11 cellular contexts compared by ENCODE assay signal in the genomic region with DNA sequence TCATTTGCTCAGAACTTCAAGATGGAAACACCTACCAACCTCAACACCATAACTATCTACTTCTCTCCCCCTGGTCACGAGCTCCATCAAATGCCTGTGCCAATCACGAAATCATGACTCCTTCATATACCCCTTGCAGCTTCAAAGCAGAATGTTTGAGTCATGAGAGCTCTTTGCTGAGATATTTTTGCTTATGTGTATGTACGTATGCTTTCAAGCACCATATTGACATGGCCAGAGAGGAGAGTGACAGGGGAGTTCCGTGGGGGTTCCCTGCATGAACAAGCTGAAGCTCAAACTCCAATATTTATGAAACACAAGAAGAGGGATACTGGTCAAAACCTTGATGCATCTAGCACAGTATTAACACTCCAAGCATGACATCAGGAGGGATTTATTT.
DNase-seq lines count a peak whose midpoint lies in the region; ATAC-seq and TF ChIP-seq lines count a peak whose summit lies in the region.
"Had no signal": no experiment of that assay in that cellular context is flagged by ENCODE, and none has a peak within 500 bp of the region (broad histone marks: within the 10 kb centered on the region; RNA-seq: fewer than 3 reads in every experiment).

No MANE protein-coding gene starts in this region.

- H3F3A ChIP-seq in smooth muscle cell (ENCODE audit: low read depth) (peaks cover 4% of the 10 kb centered on the region), PC-3 (ENCODE audit: low read length, unreplicated experiment) (no peaks in the 10 kb centered on the region)

- WGBS in smooth muscle cell (ENCODE audit: low lambda C conversion rate), result 88% methylated on average over 4 of the region's 4 CpGs
- 47 to 70% methylated on average over 4 of the region's 4 CpGs for WGBS in body of pancreas, 2 donors

- CTCF ChIA-PET in PC-3 (lab: Charles Lee), result no interaction called here

- peak overlapping the region; percentile 63 for H3K4me3 Mint-ChIP-seq in activated naive CD8-positive, alpha-beta T cell

- no peaks in the 10 kb centered on the region for H3K36me3 Mint-ChIP-seq in activated naive CD8-positive, alpha-beta T cell

- H3K4me2 ChIP-seq in smooth muscle cell (no peak overlapping the region), PC-3 (ENCODE audit: low read length) (no peak overlapping the region)

- peaks cover 63% of the 10 kb centered on the region for H3K4me1 Mint-ChIP-seq in activated naive CD8-positive, alpha-beta T cell (ENCODE audit: low read depth)

- TF ChIP-seq CTCF in GM12875 (IDR thresholded peaks at IDR 0.05; ENCODE audit: borderline replicate concordance, insufficient read depth, low read depth, low read length) (no peak), smooth muscle cell (IDR thresholded peaks at IDR 0.05; ENCODE audit: borderline replicate concordance, insufficient read depth, poor library complexity, severe bottlenecking) (no peak), PC-3 (conservative IDR thresholded peaks at IDR 0.05; ENCODE audit: low read depth, low read length) (no peak), body of pancreas (IDR thresholded peaks at IDR 0.05) (no peak)

- H3K4me3 ChIP-seq in GM12875 (ENCODE audit: low read depth, low read length) (peak overlapping the region; percentile 2), smooth muscle cell (no peak overlapping the region), PC-3 (ENCODE audit: low read length) (no peak overlapping the region), body of pancreas (no peak overlapping the region)
- H3K4me3 ChIP-seq: left lung, MG63, thoracic aorta had no signal

- H2AFZ ChIP-seq in smooth muscle cell (ENCODE audit: low read depth) (no peak overlapping the region), PC-3 (ENCODE audit: low read length) (no peak overlapping the region)

- H3K27ac ChIP-seq in smooth muscle cell (ENCODE audit: low read depth), result no peak overlapping the region
- H3K27ac ChIP-seq in PC-3 (ENCODE audit: low read length), result no peak overlapping the region
- H3K27ac ChIP-seq in body of pancreas, result no peak overlapping the region
- H3K27ac ChIP-seq: left lung, thoracic aorta had no signal

- no peak for TF ChIP-seq POLR2A in body of pancreas (IDR thresholded peaks at IDR 0.05)

- H3K27me3 ChIP-seq in smooth muscle cell (ENCODE audit: low read depth) (no peaks in the 10 kb centered on the region), PC-3 (ENCODE audit: low read length) (no peaks in the 10 kb centered on the region), body of pancreas (no peaks in the 10 kb centered on the region)
- H3K27me3 ChIP-seq: left lung, MG63 had no signal

- H4K20me1 ChIP-seq in smooth muscle cell (ENCODE audit: low read depth) (no peaks in the 10 kb centered on the region), PC-3 (ENCODE audit: low read length) (no peaks in the 10 kb centered on the region)

- no peaks in the 10 kb centered on the region for H3K36me3 ChIP-seq in smooth muscle cell (ENCODE audit: low read depth)
- H3K36me3 ChIP-seq in PC-3 (ENCODE audit: low read depth, low read length), result no peaks in the 10 kb centered on the region
- no peaks in the 10 kb centered on the region for H3K36me3 ChIP-seq in body of pancreas (replicated peaks in 1 of 2; ENCODE audit: insufficient read depth in 1 of 2, low read depth in 2 of 2)
- H3K36me3 ChIP-seq: left lung, MG63, thoracic aorta had no signal

- BruUV-seq in PC-3 (replicated peaks; lab: Mats Ljungman, UMichigan), result no TSS peak

- ATAC-seq in GM21423 (IDR thresholded peaks at IDR 0.05; ENCODE audit: unreplicated experiment) (peak; percentile 11), HG03521 (IDR thresholded peaks at IDR 0.05; ENCODE audit: unreplicated experiment) (peak; percentile 3), PC-3 (no peak), body of pancreas (no peak)
- ATAC-seq: left lung had no signal

- POLR2A ChIA-PET in PC-3 (lab: Charles Lee; ENCODE audit: unreplicated experiment), result no interaction called here

- H3K79me2 ChIP-seq in smooth muscle cell (ENCODE audit: low read depth) (no peaks in the 10 kb centered on the region), PC-3 (ENCODE audit: low read length) (no peaks in the 10 kb centered on the region)

- DNase-seq in smooth muscle cell (lab: John Stamatoyannopoulos, UW; ENCODE audit: unreplicated experiment), result no peak
- DNase-seq in SW 1271 (lab: John Stamatoyannopoulos, UW), result no peak
- no peak for DNase-seq in PC-3
- DNase-seq in body of pancreas, result no peak
- DNase-seq: left lung, MG63 had no signal

- H3K27me3 Mint-ChIP-seq in activated naive CD8-positive, alpha-beta T cell, result no peaks in the 10 kb centered on the region

- no peaks in the 10 kb centered on the region for H3K9me3 ChIP-seq in smooth muscle cell (replicated peaks; ENCODE audit: low read depth)
- H3K9me3 ChIP-seq in PC-3 (ENCODE audit: low read length), result no peaks in the 10 kb centered on the region
- H3K9me3 ChIP-seq in body of pancreas, result no peaks in the 10 kb centered on the region
- H3K9me3 ChIP-seq: thoracic aorta had no signal

- no peaks in the 10 kb centered on the region for H3K9me2 ChIP-seq in PC-3 (replicated peaks; ENCODE audit: low read length)

- peak overlapping the region; percentile 92 for H3K27ac Mint-ChIP-seq in activated naive CD8-positive, alpha-beta T cell

- H3K9me3 Mint-ChIP-seq in activated naive CD8-positive, alpha-beta T cell (ENCODE audit: low read depth), result peaks cover 5% of the 10 kb centered on the region

- H3K9ac ChIP-seq in smooth muscle cell (ENCODE audit: low read depth) (no peak overlapping the region), PC-3 (ENCODE audit: low read length) (no peak overlapping the region)

- intact Hi-C loops in PC-3 (cut with micrococcal nuclease), result no loop called here
- intact Hi-C loops in body of pancreas (cut with DNase I), result no loop called here

- H3K4me1 ChIP-seq in smooth muscle cell (ENCODE audit: low read depth), result no peaks in the 10 kb centered on the region
- H3K4me1 ChIP-seq in PC-3 (ENCODE audit: insufficient read depth, low read length), result peaks cover 14% of the 10 kb centered on the region
- H3K4me1 ChIP-seq in body of pancreas, result no peaks in the 10 kb centered on the region

Comparison
In these comparisons a context has a peak if more than half of its experiments do, and no peak if none do; other contexts are left out.
1. ATAC-seq: peak in GM21423 (single experiment) and HG03521 (single experiment); none in PC-3 (single experiment) and body of pancreas (single experiment).